In genomic region chrX:48700951-48701653, GRCh38 we compare ENCODE assay signal across 1 cellular context.
A peak's percentile ranks its signal among the peaks of the same experiment; 100 is the strongest.
TF ChIP-seq lines count a peak whose summit lies in the region.

No MANE protein-coding gene starts in this region.

TF ChIP-seq in K562, 482 proteins besides CTCF, POLR2A, EP300 and RAD21 (continued from another document):
- TF ChIP-seq PRDM10 (IDR thresholded peaks at IDR 0.05; ENCODE audit: partially characterized antibody) (peak; percentile 96), NFE2 (IDR thresholded peaks at IDR 0.05; ENCODE audit: low read depth) (0 out of 2 replicates have a peak, but pooled peaks have one; percentile 25), CEBPB (tag; IDR thresholded peaks at IDR 0.05) (peak; percentile 68), MYNN (IDR thresholded peaks at IDR 0.05) (no peak), MYNN (CRISPR knock-in tag; IDR thresholded peaks at IDR 0.05) (no peak), ZNF316 (IDR thresholded peaks at IDR 0.05) (peak; percentile 56), SPI1 (IDR thresholded peaks at IDR 0.05; ENCODE audit: borderline replicate concordance, low read depth, low read length) (peak; percentile 98), POLR2G (IDR thresholded peaks at IDR 0.05; ENCODE audit: low read depth, low read length) (no peak), ZNF592 (IDR thresholded peaks at IDR 0.05) (peak; percentile 15; the same call in 1 of the 2 replicates), TFAP4 (CRISPR knock-in tag; IDR thresholded peaks at IDR 0.05; ENCODE audit: borderline replicate concordance) (peak; percentile 70), KDM5B (IDR thresholded peaks at IDR 0.05; ENCODE audit: insufficient replicate concordance, low read depth, low read length) (peak; percentile 11), MAX (CRISPR knock-in tag; IDR thresholded peaks at IDR 0.05) (peak; percentile 22; the same call in 1 of the 2 replicates), SIN3A (IDR thresholded peaks at IDR 0.05; ENCODE audit: borderline replicate concordance in 2 of 2, control insufficient read depth in 1 of 2, low read depth in 2 of 2, low read length in 2 of 2) (peak; percentile 46 to 56; a peak in 2 of 4 replicates), ZNF324 (CRISPR knock-in tag; IDR thresholded peaks at IDR 0.05) (no peak), NFRKB (IDR thresholded peaks at IDR 0.05; ENCODE audit: low read depth) (no peak), PHB2 (IDR thresholded peaks at IDR 0.05; ENCODE audit: low read depth) (no peak), CHAMP1 (IDR thresholded peaks at IDR 0.05) (no peak), MYC (IDR thresholded peaks at IDR 0.05; ENCODE audit: low read depth, low read length) (peak; percentile 62), MYC (CRISPR knock-in tag; IDR thresholded peaks at IDR 0.05; ENCODE audit: borderline replicate concordance, low read depth) (no peak), SMAD2 (IDR thresholded peaks at IDR 0.05; ENCODE audit: low read depth, low read length) (no peak), TAF9B (IDR thresholded peaks at IDR 0.05; ENCODE audit: partially characterized antibody) (no peak), MAFG (tag; conservative IDR thresholded peaks at IDR 0.05) (peak; percentile 45; the same call in 1 of the 2 replicates), HNRNPL (IDR thresholded peaks at IDR 0.05; ENCODE audit: low read depth, low read length) (no peak), SOX6 (IDR thresholded peaks at IDR 0.05) (peak; percentile 77), L3MBTL2 (IDR thresholded peaks at IDR 0.05) (0 out of 2 replicates have a peak, but pooled peaks have one; percentile 21), HDAC1 (IDR thresholded peaks at IDR 0.05) (peak in 1 of 2 experiments; percentile 15; a peak in 1 of 4 replicates), TCF3 (CRISPR knock-in tag; IDR thresholded peaks at IDR 0.05) (no peak), MCM5 (IDR thresholded peaks at IDR 0.05; ENCODE audit: low read depth) (no peak), DPF2 (IDR thresholded peaks at IDR 0.05) (0 out of 2 replicates have a peak, but pooled peaks have one; percentile 24), C11orf30 (IDR thresholded peaks at IDR 0.05; ENCODE audit: low read depth) (peak; percentile 28; the same call in 1 of the 2 replicates)
TF ChIP-seq in K562: peak in this region for 17.
